Comparison of ENCODE assay signal across 8 cellular contexts in genomic region chr3:152595975-152596832, GRCh38.
DNase-seq lines count a peak whose midpoint lies in the region; ATAC-seq lines count a peak whose summit lies in the region.

No MANE protein-coding gene starts in this region.

- DNase-seq in ELR (ENCODE audit: low read depth): peak; percentile 32
- DNase-seq in HT-29 (ENCODE audit: low spot score): peak; percentile 73
- DNase-seq in activated naive CD8-positive, alpha-beta T cell treated with anti-CD3 and anti-CD28 coated beads, Interleukin-2, amount 50 U/mL, for 24 hours: no peak
- DNase-seq in hepatic stellate cell (ENCODE audit: low spot score): peak; percentile 24
- DNase-seq in stimulated activated naive B cell treated with anti-CD40 and anti-IgM and Interleukin-4, amounts not matched to agents 10 μg/mL and 1 μg/mL and 100 μg/mL, for 72 hours: peak; percentile 27
- DNase-seq in NCI-H146 treated with DMSO at 0.1 percent for 48 hours (lab: John Stamatoyannopoulos, UW; ENCODE audit: unreplicated experiment): no peak
- DNase-seq in GOT3 (lab: John Stamatoyannopoulos, UW): no peak

- no peaks in the 10 kb centered on the region for H3K36me3 Mint-ChIP-seq in activated naive CD8-positive, alpha-beta T cell treated with anti-CD3 and anti-CD28 coated beads, Interleukin-2, amount 50 U/mL, for 24 hours (ENCODE audit: low read depth)
- H3K36me3 Mint-ChIP-seq in stimulated activated naive B cell treated with anti-CD40 and anti-IgM and Interleukin-4, amounts not matched to agents 10 μg/mL and 1 μg/mL and 100 μg/mL, for 72 hours: peaks cover 23% of the 10 kb centered on the region in 2 donors

- no peaks in the 10 kb centered on the region for H3K9me3 Mint-ChIP-seq in activated naive CD8-positive, alpha-beta T cell treated with anti-CD3 and anti-CD28 coated beads, Interleukin-2, amount 50 U/mL, for 24 hours
- peaks cover 4 to 19% of the 10 kb centered on the region in 2 donors for H3K9me3 Mint-ChIP-seq in stimulated activated naive B cell treated with anti-CD40 and anti-IgM and Interleukin-4, amounts not matched to agents 10 μg/mL and 1 μg/mL and 100 μg/mL, for 72 hours

- H3K27me3 Mint-ChIP-seq in activated naive CD8-positive, alpha-beta T cell treated with anti-CD3 and anti-CD28 coated beads, Interleukin-2, amount 50 U/mL, for 24 hours: no peaks in the 10 kb centered on the region
- no peaks in the 10 kb centered on the region for H3K27me3 Mint-ChIP-seq in stimulated activated naive B cell treated with anti-CD40 and anti-IgM and Interleukin-4, amounts not matched to agents 10 μg/mL and 1 μg/mL and 100 μg/mL, for 72 hours

- no peak overlapping the region for H3K4me3 Mint-ChIP-seq in activated naive CD8-positive, alpha-beta T cell treated with anti-CD3 and anti-CD28 coated beads, Interleukin-2, amount 50 U/mL, for 24 hours
- peak overlapping the region; percentile 51 to 72 for H3K4me3 Mint-ChIP-seq in stimulated activated naive B cell treated with anti-CD40 and anti-IgM and Interleukin-4, amounts not matched to agents 10 μg/mL and 1 μg/mL and 100 μg/mL, for 72 hours

- peak overlapping the region; percentile 8 for H3K27ac Mint-ChIP-seq in activated naive CD8-positive, alpha-beta T cell treated with anti-CD3 and anti-CD28 coated beads, Interleukin-2, amount 50 U/mL, for 24 hours
- H3K27ac Mint-ChIP-seq in stimulated activated naive B cell treated with anti-CD40 and anti-IgM and Interleukin-4, amounts not matched to agents 10 μg/mL and 1 μg/mL and 100 μg/mL, for 72 hours: peak overlapping the region; percentile 84

- peaks cover 14% of the 10 kb centered on the region for H3K4me1 Mint-ChIP-seq in activated naive CD8-positive, alpha-beta T cell treated with anti-CD3 and anti-CD28 coated beads, Interleukin-2, amount 50 U/mL, for 24 hours
- H3K4me1 Mint-ChIP-seq in stimulated activated naive B cell treated with anti-CD40 and anti-IgM and Interleukin-4, amounts not matched to agents 10 μg/mL and 1 μg/mL and 100 μg/mL, for 72 hours: peaks cover 15 to 39% of the 10 kb centered on the region in 2 donors

- ATAC-seq in GM21526 (IDR thresholded peaks at IDR 0.05; ENCODE audit: low FRiP score, unreplicated experiment): peak; percentile 100
- ATAC-seq in activated naive CD8-positive, alpha-beta T cell treated with anti-CD3 and anti-CD28 coated beads, Interleukin-2, amount 50 U/mL, for 24 hours: no peak
- ATAC-seq in stimulated activated naive B cell treated with anti-CD40 and anti-IgM and Interleukin-4, amounts not matched to agents 10 μg/mL and 1 μg/mL and 100 μg/mL, for 72 hours (replicated peaks): peak; percentile 98 to 100

Comparison
In these comparisons a context has a peak if more than half of its experiments do, and no peak if none do; other contexts are left out.
1. DNase-seq: peak in ELR (single experiment), HT-29 (single experiment), hepatic stellate cell (single experiment) and stimulated activated naive B cell treated with anti-CD40 and anti-IgM and Interleukin-4, amounts not matched to agents 10 μg/mL and 1 μg/mL and 100 μg/mL, for 72 hours (single experiment); none in activated naive CD8-positive, alpha-beta T cell treated with anti-CD3 and anti-CD28 coated beads, Interleukin-2, amount 50 U/mL, for 24 hours (single experiment), NCI-H146 treated with DMSO at 0.1 percent for 48 hours (single experiment) and GOT3 (single experiment).